Comparison of ENCODE assay signal across 10 cellular contexts in the genomic region with DNA sequence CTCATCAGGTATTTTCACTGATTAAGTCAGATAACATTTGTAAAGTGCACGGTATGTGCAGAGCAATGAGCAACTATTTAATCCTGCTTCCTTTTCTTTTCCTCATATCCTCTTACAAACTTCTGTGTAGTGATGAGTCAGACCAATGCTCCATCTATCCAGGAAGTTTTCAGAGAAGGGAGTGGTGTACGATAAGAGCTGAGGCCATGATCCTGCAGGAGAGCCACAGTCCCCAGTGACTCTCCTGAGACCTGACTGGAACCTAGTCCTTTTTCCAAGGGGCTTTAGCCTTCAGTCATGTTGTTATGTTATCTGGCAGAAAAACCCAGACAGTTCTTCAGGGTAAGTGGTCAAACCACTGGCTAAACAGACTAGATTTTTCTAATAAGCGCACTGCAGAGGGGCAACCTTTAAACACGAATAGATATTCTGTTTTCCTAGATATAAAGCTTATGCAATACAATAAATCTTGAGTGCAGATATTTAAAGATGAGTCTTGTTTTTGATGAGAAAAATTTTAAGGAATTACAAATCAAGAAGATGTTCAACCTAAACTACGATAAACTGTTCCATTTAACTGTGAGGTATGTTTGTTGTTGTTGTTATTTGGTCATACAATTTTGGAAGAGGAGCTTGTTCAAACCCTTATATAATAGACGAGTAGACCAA.
A peak's percentile ranks its signal among the peaks of the same experiment; 100 is the strongest.
DNase-seq lines count a peak whose midpoint lies in the region; ATAC-seq, FAIRE-seq and TF ChIP-seq lines count a peak whose summit lies in the region.
"Had no signal": no experiment of that assay in that cellular context is flagged by ENCODE, and none has a peak within 500 bp of the region (broad histone marks: within the 10 kb centered on the region; RNA-seq: fewer than 3 reads in every experiment).

No MANE protein-coding gene starts in this region.

- no peak for ATAC-seq in GM18907 (IDR thresholded peaks at IDR 0.05; ENCODE audit: unreplicated experiment)
- ATAC-seq: activated CD4-positive, CD25-positive, alpha-beta regulatory T cell treated with anti-CD3 and anti-CD28 coated beads, Interleukin-2, amount 50 U/mL, for 24 hours had no signal

- TF ChIP-seq CTCF in keratinocyte (optimal IDR thresholded peaks at IDR 0.05 in 1 of 3, IDR thresholded peaks at IDR 0.05 in 1 of 3, conservative IDR thresholded peaks at IDR 0.05 in 1 of 3; ENCODE audit: extremely low read depth in 1 of 3, insufficient read depth in 2 of 3, low read length in 3 of 3) (no peak), vagina (IDR thresholded peaks at IDR 0.05) (no peak)

- H3K9ac ChIP-seq in keratinocyte (ENCODE audit: control insufficient read depth, extremely low read depth, insufficient read depth, low read length) = peak overlapping the region; percentile 59

- no peaks in the 10 kb centered on the region for H3K27me3 ChIP-seq in keratinocyte (ENCODE audit: control insufficient read depth, extremely low read depth, insufficient read depth, low read length)
- no peaks in the 10 kb centered on the region for H3K27me3 ChIP-seq in vagina

- FAIRE-seq in keratinocyte (lab: Jason Lieb, UNC) = peak; percentile 86
- FAIRE-seq: A204.1 had no signal

- H2AFZ ChIP-seq in keratinocyte (ENCODE audit: control insufficient read depth, low read length) = no peak overlapping the region

- intact Hi-C loops in vagina (cut with DNase I) = no loop called here

- H3K9me3 ChIP-seq in keratinocyte (ENCODE audit: control insufficient read depth, low read depth, low read length) (no peaks in the 10 kb centered on the region), vagina (no peaks in the 10 kb centered on the region)

- no peaks in the 10 kb centered on the region for H3K9me1 ChIP-seq in keratinocyte (ENCODE audit: control insufficient read depth, extremely low read depth, insufficient read depth, low read length)

- no peaks in the 10 kb centered on the region for H3K79me2 ChIP-seq in keratinocyte (ENCODE audit: control insufficient read depth, insufficient read depth, low read length)

- peaks cover 23% of the 10 kb centered on the region for H3K4me1 ChIP-seq in keratinocyte (ENCODE audit: control insufficient read depth, extremely low read depth, insufficient read depth, low read length)
- peaks cover 13% of the 10 kb centered on the region for H3K4me1 ChIP-seq in vagina

- H3K4me3 ChIP-seq in keratinocyte (ENCODE audit: control insufficient read depth in 2 of 3, extremely low read depth in 1 of 3, insufficient read depth in 2 of 3, low read depth in 1 of 3, low read length in 3 of 3) (peak overlapping the region in 2 of 3 experiments; percentile 54 to 59), vagina (no peak overlapping the region)

- H3K36me3 ChIP-seq in keratinocyte (ENCODE audit: control insufficient read depth in 2 of 2, extremely low read depth in 1 of 2, insufficient read depth in 2 of 2, low read length in 2 of 2) (no peaks in the 10 kb centered on the region), vagina (no peaks in the 10 kb centered on the region)

- H3K27ac ChIP-seq in keratinocyte (ENCODE audit: control insufficient read depth, insufficient read depth, low read length) = peak overlapping the region; percentile 92
- H3K27ac ChIP-seq in vagina = peak overlapping the region; percentile 11

- dilution Hi-C loops in keratinocyte (cut with MboI; ENCODE audit: extremely low pct_ligation_motif_present, low sequenced_read_pairs) = no loop called here

- no peak for TF ChIP-seq POLR2A in vagina (IDR thresholded peaks at IDR 0.05)

- H3K4me2 ChIP-seq in keratinocyte (ENCODE audit: control insufficient read depth, extremely low read depth, insufficient read depth, low read depth, low read length) = peak overlapping the region; percentile 81

- no peaks in the 10 kb centered on the region for H4K20me1 ChIP-seq in keratinocyte (ENCODE audit: control insufficient read depth, extremely low read depth, insufficient read depth, low read length)

- DNase-seq in SIG-M5 treated with dmso at 0.1 percent for 504 hours (lab: John Stamatoyannopoulos, UW; ENCODE audit: unreplicated experiment) (peak; percentile 32), SIG-M5 (lab: John Stamatoyannopoulos, UW) (no peak), amniotic epithelial cell (ENCODE audit: low read depth) (peak; percentile 86), keratinocyte (ENCODE audit: low read depth, low spot score) (peak; percentile 83), vagina (ENCODE audit: extremely low spot score in 2 of 2) (no peak), D341Med (ENCODE audit: low spot score) (no peak), SHP77 (lab: John Stamatoyannopoulos, UW) (no peak)

Comparison
In these comparisons a context has a peak if more than half of its experiments do, and no peak if none do; other contexts are left out.
1. DNase-seq: peak in SIG-M5 treated with dmso at 0.1 percent for 504 hours (single experiment), amniotic epithelial cell (single experiment) and keratinocyte (single experiment); none in SIG-M5 (single experiment), vagina (0 of 2), D341Med (single experiment) and SHP77 (0 of 2).
2. H3K4me3 ChIP-seq: peak in keratinocyte (2 of 3); none in vagina (0 of 2).